ENCODE assay signal across 15 cellular contexts in genomic region chr16:87241135-87241771, GRCh38.
"Had no signal": no experiment of that assay in that cellular context is flagged by ENCODE, and none has a peak within 500 bp of the region (broad histone marks: within the 10 kb centered on the region; RNA-seq: fewer than 3 reads in every experiment).

No MANE protein-coding gene starts in this region.

- H3K27ac Mint-ChIP-seq: activated CD4-positive, alpha-beta T cell treated with anti-CD3 and anti-CD28 coated beads for 36 hours; activated CD8-positive, alpha-beta T cell treated with anti-CD3 and anti-CD28 coated beads, Interleukin-2, amount 10 ng/mL, durations not matched to agents 7 days and 5 days; activated T-helper 1 cell treated with anti-CD3 and anti-CD28 coated beads, Interleukin-12 subunit alpha, Interleukin-12 subunit beta, Interleukin-2, Interleukin-4 antibody, amounts not matched to agents 30 ng/mL and 10 ng/mL and 1 ng/mL, durations not matched to agents 14 hours and 24 hours and 36 hours; nephron; stimulated activated naive CD8-positive, alpha-beta T cell treated with anti-CD3 and anti-CD28 coated beads, Interleukin-15, Interleukin-2, amounts not matched to agents 100 ng/mL and 50 ng/mL, for 24 hours had no signal

- H3K9me3 ChIP-seq: adrenal gland, sigmoid colon had no signal

- H3K4me1 Mint-ChIP-seq: nephron had no signal

- H3K27me3 ChIP-seq: adrenal gland had no signal

- H3K4me3 Mint-ChIP-seq: activated CD4-positive, alpha-beta T cell treated with anti-CD3 and anti-CD28 coated beads for 36 hours; activated CD8-positive, alpha-beta T cell treated with anti-CD3 and anti-CD28 coated beads, Interleukin-2, amount 10 ng/mL, durations not matched to agents 7 days and 5 days; activated T-helper 1 cell treated with anti-CD3 and anti-CD28 coated beads, Interleukin-12 subunit alpha, Interleukin-12 subunit beta, Interleukin-2, Interleukin-4 antibody, amounts not matched to agents 30 ng/mL and 10 ng/mL and 1 ng/mL, durations not matched to agents 14 hours and 24 hours and 36 hours; nephron; stimulated activated naive CD8-positive, alpha-beta T cell treated with anti-CD3 and anti-CD28 coated beads, Interleukin-15, Interleukin-2, amounts not matched to agents 100 ng/mL and 50 ng/mL, for 24 hours had no signal

- DNase-seq: activated CD4-positive, alpha-beta T cell treated with anti-CD3 and anti-CD28 coated beads for 36 hours; activated CD8-positive, alpha-beta memory T cell treated with anti-CD3 and anti-CD28 coated beads, Interleukin-2, amount 50 U/mL, for 48 hours; activated CD8-positive, alpha-beta T cell treated with anti-CD3 and anti-CD28 coated beads, Interleukin-2, amount 10 ng/mL, durations not matched to agents 7 days and 5 days; activated naive CD4-positive, alpha-beta T cell treated with anti-CD3 and anti-CD28 coated beads, Interleukin-2, amount 50 U/mL, for 16 hours; adrenal gland; caudate nucleus; cortex of kidney; effector CD8-positive, alpha-beta T cell; hippocampal formation; sigmoid colon; stimulated activated CD4-positive, alpha-beta T cell treated with anti-CD3 and anti-CD28 coated beads, Interleukin-2, amount 100 ng/mL, for 48 hours; T-helper 9 cell had no signal

- H3K36me3 ChIP-seq: adrenal gland, sigmoid colon had no signal

- H3K27ac ChIP-seq: adrenal gland, sigmoid colon had no signal

- ATAC-seq: activated CD4-positive, alpha-beta T cell treated with anti-CD3 and anti-CD28 coated beads for 36 hours; activated CD8-positive, alpha-beta T cell treated with anti-CD3 and anti-CD28 coated beads, Interleukin-2, amount 10 ng/mL, durations not matched to agents 7 days and 5 days had no signal

- H3K9me3 Mint-ChIP-seq: activated T-helper 1 cell treated with anti-CD3 and anti-CD28 coated beads, Interleukin-12 subunit alpha, Interleukin-12 subunit beta, Interleukin-2, Interleukin-4 antibody, amounts not matched to agents 30 ng/mL and 10 ng/mL and 1 ng/mL, durations not matched to agents 14 hours and 24 hours and 36 hours; nephron; stimulated activated naive CD8-positive, alpha-beta T cell treated with anti-CD3 and anti-CD28 coated beads, Interleukin-15, Interleukin-2, amounts not matched to agents 100 ng/mL and 50 ng/mL, for 24 hours had no signal

- H3K4me3 ChIP-seq: adrenal gland, sigmoid colon had no signal

- H3K4me1 ChIP-seq: adrenal gland, sigmoid colon had no signal
